Comparison of ENCODE assay signal across 8 cellular contexts in the genomic region with DNA sequence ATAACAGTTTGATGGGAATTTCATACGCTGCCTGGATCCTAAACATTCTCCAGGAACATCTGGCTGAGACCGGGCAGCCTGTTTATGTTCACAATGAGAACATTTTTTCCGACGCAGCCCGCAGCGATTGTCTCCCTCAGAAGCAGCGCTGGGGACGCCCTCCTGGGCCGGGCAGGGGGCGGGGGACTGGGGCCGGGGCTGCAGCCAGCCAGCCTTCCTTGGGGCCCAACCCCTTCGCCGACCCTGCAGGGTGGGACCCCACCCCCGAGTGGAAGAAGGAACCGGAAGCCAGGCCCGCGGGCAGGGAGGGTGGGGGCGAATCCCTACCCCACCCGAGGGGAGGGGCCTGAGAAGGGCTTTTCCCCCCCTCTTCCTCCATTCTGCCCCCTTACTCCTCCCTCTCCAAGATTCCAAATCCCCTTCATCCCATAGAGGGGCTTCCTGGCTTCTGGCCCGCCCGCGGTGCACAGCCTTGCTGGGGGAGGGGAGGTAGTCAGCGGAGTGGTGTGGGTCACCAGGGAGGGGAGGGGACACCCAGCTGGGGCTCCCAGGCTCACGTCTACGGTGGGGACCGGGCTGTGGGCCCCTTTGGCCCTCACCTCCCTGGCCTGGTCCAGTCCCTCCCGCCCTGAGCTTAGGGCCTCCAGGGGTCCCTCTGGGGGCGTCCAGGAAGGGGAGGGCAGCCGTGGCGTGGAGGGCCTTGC.
DNase-seq lines count a peak whose midpoint lies in the region; ATAC-seq and TF ChIP-seq lines count a peak whose summit lies in the region.

No MANE protein-coding gene starts in this region.

- no peak overlapping the region for H3K27ac Mint-ChIP-seq in endodermal cell

- CTCF ChIA-PET in GM10248 (lab: Yijun Ruan, JAX) = no interaction called here

- H3K9me3 ChIP-seq in endodermal cell (ENCODE audit: control insufficient read depth, low read length) (no peaks in the 10 kb centered on the region), mucosa of rectum (ENCODE audit: control insufficient read depth in 2 of 2, low read length in 2 of 2) (no peaks in the 10 kb centered on the region)

- H3K36me3 ChIP-seq in endodermal cell (ENCODE audit: control insufficient read depth, insufficient read depth, low read length) = no peaks in the 10 kb centered on the region
- no peaks in the 10 kb centered on the region for H3K36me3 ChIP-seq in mucosa of rectum (ENCODE audit: control insufficient read depth in 2 of 2, insufficient read depth in 2 of 2, low read length in 2 of 2)
- no peaks in the 10 kb centered on the region for H3K36me3 ChIP-seq in urinary bladder (ENCODE audit: insufficient read depth)

- no peak for ATAC-seq in GM19455 (IDR thresholded peaks at IDR 0.05; ENCODE audit: unreplicated experiment)

- H3K9ac ChIP-seq in endodermal cell (ENCODE audit: extremely low read depth, low read length, poor library complexity, severe bottlenecking) (no peak overlapping the region), mucosa of rectum (ENCODE audit: low read depth in 1 of 2, low read length in 2 of 2) (peak overlapping the region in 1 of 2 donors; percentile 32)

- H3K36me3 Mint-ChIP-seq in endodermal cell (ENCODE audit: low read depth) = no peaks in the 10 kb centered on the region

- 37 to 42% methylated on average over 2 to 30 of the region's 30 CpGs for WGBS in endodermal cell (ENCODE audit: insufficient coverage in 1 of 2, insufficient read length in 1 of 2), 2 experiments
- 2% methylated on average over 30 of the region's 30 CpGs for WGBS in urinary bladder

- TF ChIP-seq CTCF in endodermal cell (conservative IDR thresholded peaks at IDR 0.05) = no peak
- no peak for TF ChIP-seq CTCF in GM10248 (IDR thresholded peaks at IDR 0.05; ENCODE audit: control extremely low read depth, extremely low read depth, low read depth, missing control alignments)

- DNase-seq in D341Med (ENCODE audit: low spot score) (peak; percentile 41), SK-N-DZ (ENCODE audit: low spot score) (peak; percentile 65), endodermal cell (peak; percentile 81), RKO (ENCODE audit: low spot score) (no peak), GM10248 (ENCODE audit: extremely low spot score) (no peak)

- H3K27ac ChIP-seq in endodermal cell (ENCODE audit: low read depth, low read length) (no peak overlapping the region), mucosa of rectum (ENCODE audit: low read depth in 2 of 2, low read length in 2 of 2) (peak overlapping the region; percentile 78 to 87), urinary bladder (ENCODE audit: low read depth) (peak overlapping the region; percentile 89)

- H3K27me3 Mint-ChIP-seq in endodermal cell (ENCODE audit: insufficient read depth) = peaks cover 2% of the 10 kb centered on the region

- POLR2A ChIA-PET in GM10248 (lab: Yijun Ruan, JAX) = no interaction called here

- H3K4me3 Mint-ChIP-seq in endodermal cell = peak overlapping the region; percentile 52

- H3K9me3 Mint-ChIP-seq in endodermal cell = no peaks in the 10 kb centered on the region

- H3K27me3 ChIP-seq in endodermal cell (ENCODE audit: control insufficient read depth, insufficient read depth, low read length, poor library complexity, severe bottlenecking) (no peaks in the 10 kb centered on the region), mucosa of rectum (ENCODE audit: control insufficient read depth in 2 of 2, insufficient read depth in 2 of 2, low read length in 2 of 2) (no peaks in the 10 kb centered on the region)

- peaks cover 10% of the 10 kb centered on the region for H3K4me1 ChIP-seq in endodermal cell (ENCODE audit: control insufficient read depth, insufficient read depth, low read length)
- peaks cover 0 to 8% of the 10 kb centered on the region in 2 donors for H3K4me1 ChIP-seq in mucosa of rectum (ENCODE audit: control insufficient read depth in 2 of 2, insufficient read depth in 2 of 2, low read length in 2 of 2)
- no peaks in the 10 kb centered on the region for H3K4me1 ChIP-seq in urinary bladder (ENCODE audit: insufficient read depth)

- H3K4me3 ChIP-seq in endodermal cell (ENCODE audit: low read length) = no peak overlapping the region
- H3K4me3 ChIP-seq in mucosa of rectum (ENCODE audit: low read length in 2 of 2) = peak overlapping the region; percentile 47 to 58
- peak overlapping the region; percentile 57 for H3K4me3 ChIP-seq in urinary bladder (ENCODE audit: low read depth, low read length)

- peaks cover 5% of the 10 kb centered on the region for H3K4me1 Mint-ChIP-seq in endodermal cell

Comparison
In these comparisons a context has a peak if more than half of its experiments do, and no peak if none do; other contexts are left out.
1. DNase-seq: peak in D341Med (single experiment), SK-N-DZ (single experiment) and endodermal cell (single experiment); none in RKO (single experiment) and GM10248 (single experiment).